Comparison of ENCODE assay signal across 8 cellular contexts in the genomic region with DNA sequence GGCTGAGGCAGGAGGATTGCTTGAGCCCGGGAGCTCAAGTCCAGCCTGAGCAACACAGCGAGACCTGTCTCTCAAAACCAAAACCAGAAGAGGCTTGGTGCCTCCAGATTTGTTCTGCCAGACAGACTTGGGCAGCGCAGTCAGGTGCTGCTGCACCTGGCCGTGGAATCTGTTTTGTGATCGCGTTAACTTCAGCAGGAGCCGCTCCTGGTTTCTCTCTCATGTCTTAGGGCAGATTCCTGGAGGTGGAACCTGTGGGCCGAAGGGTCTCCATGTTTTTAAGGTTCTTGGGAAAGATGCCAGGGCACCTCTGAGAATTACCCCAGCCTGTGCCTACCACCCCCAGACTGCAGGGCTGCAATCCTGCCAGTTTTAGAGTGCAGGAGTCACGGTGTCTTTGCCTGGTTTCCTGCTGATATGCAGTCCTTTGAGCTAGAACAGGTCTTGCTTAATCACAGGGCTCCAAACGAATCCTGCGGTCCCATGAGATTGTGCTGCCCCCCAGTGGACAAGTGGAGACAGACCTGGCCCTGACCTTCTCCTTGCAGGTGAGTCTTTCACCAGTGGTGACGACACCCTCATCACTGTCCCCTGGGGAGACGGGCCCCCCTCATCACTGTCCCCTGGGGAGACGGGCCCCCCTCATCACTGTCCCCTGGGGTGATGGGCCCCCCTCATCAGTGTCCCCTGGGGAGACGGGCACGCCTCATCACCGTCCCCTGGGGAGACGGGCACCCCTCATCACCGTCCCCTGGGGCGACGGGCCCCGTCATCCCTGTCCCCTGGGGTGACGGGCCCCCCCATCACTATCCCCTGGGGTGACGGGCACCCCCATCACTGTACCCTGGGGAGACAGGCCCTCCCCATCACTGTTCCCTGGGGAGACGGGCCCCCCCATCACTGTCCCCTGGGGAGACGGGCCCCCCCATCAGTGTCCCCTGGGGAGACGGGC. TPM values are rescaled to one million over a fixed set of nuclear protein-coding genes. Genes with fewer than 3 reads are reported as not detected.
DNase-seq lines count a peak whose midpoint lies in the region; ATAC-seq, FAIRE-seq and TF ChIP-seq lines count a peak whose summit lies in the region.

No MANE protein-coding gene starts in this region.

- H3K27me3 ChIP-seq in DOHH2 (ENCODE audit: control insufficient read depth, low read length) = no peaks in the 10 kb centered on the region

- FAIRE-seq in kidney (lab: Jason Lieb, UNC) = peak; percentile 66

- H3K9me3 ChIP-seq in DOHH2 (ENCODE audit: control insufficient read depth, insufficient read depth, low read length) (no peaks in the 10 kb centered on the region), kidney (ENCODE audit: control insufficient read depth in 1 of 2, low read length in 2 of 2) (no peaks in the 10 kb centered on the region)

- intact Hi-C loops in kidney (cut with DNase I) = loop anchor here (5.0 kb wide), 1 partner anchor 150 kb away; no protein-coding TSS in a partner anchor

- H3K9ac ChIP-seq in kidney (ENCODE audit: low read length in 2 of 2) = no peak overlapping the region

- H3K4me1 ChIP-seq in DOHH2 (ENCODE audit: control insufficient read depth, low read length) (no peaks in the 10 kb centered on the region; the same call in 1 of the 2 replicates), kidney (ENCODE audit: control insufficient read depth in 1 of 2, insufficient read depth in 1 of 2, low read depth in 1 of 2, low read length in 2 of 2) (peaks cover 4% of the 10 kb centered on the region in 2 donors)

- TF ChIP-seq CTCF in DOHH2 (IDR thresholded peaks at IDR 0.05; ENCODE audit: low read depth, low read length, poor library complexity, severe bottlenecking) (peak; percentile 90), kidney (IDR thresholded peaks at IDR 0.05; ENCODE audit: borderline replicate concordance, extremely low read depth, insufficient read depth) (peak; percentile 79)

- H3K4me2 ChIP-seq in DOHH2 (ENCODE audit: low read length) = no peak overlapping the region

- peak; percentile 71 for DNase-seq in NCI-H345 treated with DMSO at 0.1 percent for 48 hours (lab: John Stamatoyannopoulos, UW; ENCODE audit: unreplicated experiment)
- DNase-seq in activated CD4-positive, CD25-positive, alpha-beta regulatory T cell treated with anti-CD3 and anti-CD28 coated beads, Interleukin-2, amount 50 U/mL, for 16 hours (ENCODE audit: low read depth, low spot score) = peak; percentile 82
- peak; percentile 80 for DNase-seq in central memory CD4-positive, alpha-beta T cell
- DNase-seq in kidney = no peak
- DNase-seq in stimulated activated CD4-positive, alpha-beta T cell treated with anti-CD3 and anti-CD28 coated beads, Interleukin-1b, Interleukin-23, amount 100 ng/mL, for 4 hours (ENCODE audit: low read depth in 2 of 2) = peak; percentile 77 to 85

- H3K4me3 ChIP-seq in DOHH2 (ENCODE audit: low read length) (no peak overlapping the region), kidney (ENCODE audit: low read length in 2 of 2) (no peak overlapping the region)

- H3K9me2 ChIP-seq in DOHH2 (replicated peaks; ENCODE audit: control insufficient read depth, low read length) = no peaks in the 10 kb centered on the region

- H3F3A ChIP-seq in DOHH2 (ENCODE audit: control insufficient read depth, insufficient read depth) = no peaks in the 10 kb centered on the region

- H3K27ac ChIP-seq in DOHH2 (ENCODE audit: low read depth, low read length) = no peak overlapping the region
- H3K27ac ChIP-seq in kidney (ENCODE audit: low read depth in 2 of 2, low read length in 2 of 2) = no peak overlapping the region

- H3K79me2 ChIP-seq in DOHH2 (ENCODE audit: control insufficient read depth, low read length) = no peaks in the 10 kb centered on the region

- H4K20me1 ChIP-seq in DOHH2 (ENCODE audit: control insufficient read depth, insufficient read depth, low read depth, low read length) = no peaks in the 10 kb centered on the region

- no peaks in the 10 kb centered on the region for H3K36me3 ChIP-seq in DOHH2 (ENCODE audit: control insufficient read depth, low read length)
- H3K36me3 ChIP-seq in kidney (ENCODE audit: control insufficient read depth in 1 of 2, insufficient read depth in 2 of 2, low read length in 2 of 2) = no peaks in the 10 kb centered on the region

- peak; percentile 73 for ATAC-seq in HG03135 (IDR thresholded peaks at IDR 0.05; ENCODE audit: unreplicated experiment)
- ATAC-seq in GM19023 (IDR thresholded peaks at IDR 0.05; ENCODE audit: unreplicated experiment) = no peak

RNA-seq across cellular contexts. Expression of a gene that starts 37.6 kb away (rescaled TPM):
- 83.9 TPM for total RNA-seq in kidney
- 35.7 TPM for polyA plus RNA-seq in kidney (ENCODE audit: insufficient read depth, low read depth, low replicate concordance)

RNA-seq across cellular contexts. Expression of a gene that starts 46.1 kb away (rescaled TPM):
- total RNA-seq in kidney = 3.3 TPM
- polyA plus RNA-seq in kidney (ENCODE audit: insufficient read depth, low read depth, low replicate concordance) = 1.5 TPM

RNA-seq across cellular contexts. Expression of a gene that starts 51.4 kb away (rescaled TPM):
- total RNA-seq in kidney = 34.1 TPM
- 19.3 TPM for polyA plus RNA-seq in kidney (ENCODE audit: insufficient read depth, low read depth, low replicate concordance)
